ENCODE assay signal across 2 cellular contexts in genomic region chr9:95763983-95764382, GRCh38.
TF ChIP-seq lines count a peak whose summit lies in the region.

No MANE protein-coding gene starts in this region.

TF ChIP-seq in HepG2, 621 proteins besides CTCF, POLR2A, EP300 and RAD21 (continued from another document):
- TF ChIP-seq ZNF281 (CRISPR knock-in tag; IDR thresholded peaks at IDR 0.05; ENCODE audit: borderline replicate concordance), result 0 out of 2 replicates have a peak, but pooled peaks have one; percentile 43
- no peak for TF ChIP-seq ZNF672 (CRISPR knock-in tag; IDR thresholded peaks at IDR 0.05)
- no peak for TF ChIP-seq NFE2L2 (IDR thresholded peaks at IDR 0.05; ENCODE audit: low read length)
- TF ChIP-seq SP2 (CRISPR knock-in tag; IDR thresholded peaks at IDR 0.05), result no peak

TF ChIP-seq in H1, 55 proteins besides CTCF, POLR2A, EP300 and RAD21 (continued from another document):
- TF ChIP-seq MAFK (IDR thresholded peaks at IDR 0.05; ENCODE audit: low read depth, low read length) (no peak), BACH1 (IDR thresholded peaks at IDR 0.05; ENCODE audit: low read length) (no peak), KDM5A (IDR thresholded peaks at IDR 0.05; ENCODE audit: low read length) (no peak), HDAC6 (IDR thresholded peaks at IDR 0.05; ENCODE audit: low read depth, low read length) (no peak), YY1 (IDR thresholded peaks at IDR 0.05; ENCODE audit: low read depth, low read length) (no peak)
TF ChIP-seq in H1: peak in this region for 0.
